8 cellular contexts compared by ENCODE assay signal in the genomic region with DNA sequence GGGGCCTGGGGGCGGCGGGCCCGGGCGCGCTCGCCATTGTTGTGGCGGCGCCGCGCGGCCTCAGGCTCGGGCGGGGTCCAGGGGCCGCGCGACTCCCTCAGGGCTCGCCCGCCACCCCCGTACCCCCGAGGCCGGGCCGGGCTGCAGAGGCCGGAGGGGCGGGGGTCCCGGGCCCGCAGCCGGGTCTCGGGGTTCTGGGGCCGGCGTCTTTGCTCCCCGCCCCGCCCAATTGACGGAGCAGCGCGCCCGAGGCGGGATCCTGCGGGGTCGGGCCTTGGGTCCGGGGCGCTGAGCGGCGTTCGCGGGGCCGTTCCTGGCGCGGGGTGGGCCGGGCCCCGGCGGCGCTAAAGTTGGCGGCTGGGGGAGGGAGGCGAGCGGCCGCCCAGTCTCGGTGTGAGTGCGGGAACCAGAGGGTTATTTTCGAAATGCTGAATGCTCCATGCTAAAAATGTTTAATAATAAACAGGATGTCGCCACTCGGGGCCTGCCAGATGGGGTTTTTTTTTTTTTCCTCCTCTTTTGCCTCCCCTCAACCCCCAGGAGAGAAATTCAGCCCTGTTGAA. TPM values are rescaled to one million over a fixed set of nuclear protein-coding genes. Genes with fewer than 3 reads are reported as not detected.
A peak's percentile ranks its signal among the peaks of the same experiment; 100 is the strongest.
DNase-seq lines count a peak whose midpoint lies in the region; ATAC-seq, FAIRE-seq and TF ChIP-seq lines count a peak whose summit lies in the region.

No MANE protein-coding gene starts in this region.

- no peak overlapping the region for H2AFZ ChIP-seq in K562 (ENCODE audit: low read depth, low read length)

- H3K36me3 ChIP-seq in K562 (ENCODE audit: control insufficient read depth, insufficient read depth, low read length), result peaks cover 27% of the 10 kb centered on the region
- H3K36me3 ChIP-seq in iPS-15b (ENCODE audit: control insufficient read depth, insufficient read depth, low read length), result peaks cover 6% of the 10 kb centered on the region

- 1% methylated on average over 34 of the region's 61 CpGs for WGBS in K562 (ENCODE audit: insufficient coverage, low coverage, missing lambda C conversion rate)

- H3K9me1 ChIP-seq in K562 (ENCODE audit: control insufficient read depth, insufficient read depth, low read length), result peaks cover 11% of the 10 kb centered on the region

- no peak for TF ChIP-seq POLR2A in K562 (conservative IDR thresholded peaks at IDR 0.05)

- H4K20me1 ChIP-seq in K562 (replicated peaks; ENCODE audit: control insufficient read depth, insufficient read depth, low read length), result peaks cover 40% of the 10 kb centered on the region

- CTCF ChIA-PET in K562 (lab: Yijun Ruan, JAX; ENCODE audit: low intra/inter-chr PET ratio), result interaction anchor here (0.7 kb wide), 1 partner anchor 560 kb away, joined by 3 read pairs; no protein-coding TSS in a partner anchor

- H3K79me2 ChIP-seq in K562 (ENCODE audit: control insufficient read depth, insufficient read depth, low read length), result peaks cover 51% of the 10 kb centered on the region

- H3K27me3 ChIP-seq in K562 (ENCODE audit: control insufficient read depth in 2 of 2, insufficient read depth in 2 of 2, low read length in 2 of 2), result no peaks in the 10 kb centered on the region
- H3K27me3 ChIP-seq in iPS-15b (ENCODE audit: control insufficient read depth, insufficient read depth, low read length), result no peaks in the 10 kb centered on the region

- in situ Hi-C loops in K562 (cut with MboI), result no loop called here

- ATAC-seq in HG02981 (IDR thresholded peaks at IDR 0.05; ENCODE audit: unreplicated experiment) (peak; percentile 27), K562 (peak; percentile 70)

- TF ChIP-seq EP300 in K562 (IDR thresholded peaks at IDR 0.05; ENCODE audit: low read length), result no peak

- POLR2A ChIA-PET in K562 (lab: Yijun Ruan, JAX), result interaction anchor here (0.7 to 5.5 kb wide), 4 partner anchors 10 to 27 kb away, joined by 3 to 78 read pairs (median 4); no protein-coding TSS in a partner anchor

- no peak for TF ChIP-seq CTCF in K562 (IDR thresholded peaks at IDR 0.05 in 2 of 3, conservative IDR thresholded peaks at IDR 0.05 in 1 of 3; ENCODE audit: insufficient read depth in 2 of 3, low read depth in 1 of 3, low read length in 3 of 3)

- H3K9ac ChIP-seq in K562 (ENCODE audit: insufficient read depth in 1 of 2, low read depth in 2 of 2, low read length in 2 of 2), result peak overlapping the region; percentile 78 to 90
- peak overlapping the region; percentile 97 for H3K9ac ChIP-seq in iPS-15b (ENCODE audit: low read depth, low read length)

- intact Hi-C loops in K562 (cut with micrococcal nuclease), result no loop called here

- H3K4me2 ChIP-seq in K562 (ENCODE audit: insufficient read depth, low read length), result peak overlapping the region; percentile 89

- BruUV-seq in K562 (replicated peaks; lab: Mats Ljungman, UMichigan), result no TSS peak

- no peak for FAIRE-seq in K562 (lab: Jason Lieb, UNC)

- DNase-seq in NCI-H2227 (lab: John Stamatoyannopoulos, UW; ENCODE audit: unreplicated experiment) (peak; percentile 43), NCI-H2227 treated with DMSO at 0.1 percent for 48 hours (lab: John Stamatoyannopoulos, UW) (no peak), T-helper 1 cell (peak; percentile 21 to 53 (median 40)), K562 (ENCODE audit: extremely low read depth in 1 of 4, low spot score in 3 of 4) (peak; percentile 64 to 85 (median 80)), NCI-H524 treated with DMSO at 0.1 percent for 48 hours (lab: John Stamatoyannopoulos, UW) (no peak)

- H3K27ac ChIP-seq in K562 (ENCODE audit: extremely low read depth, low read depth, low read length) (peak overlapping the region; percentile 89), skin epidermis (peak overlapping the region; percentile 85 to 100 (median 98))

- H3K9me3 ChIP-seq in K562 (replicated peaks; ENCODE audit: control insufficient read depth, insufficient read depth, low read depth, low read length) (no peaks in the 10 kb centered on the region), iPS-15b (ENCODE audit: control insufficient read depth, insufficient read depth, low read length) (no peaks in the 10 kb centered on the region)

- H3K4me1 ChIP-seq in K562 (replicated peaks in 1 of 2; ENCODE audit: control insufficient read depth in 2 of 2, insufficient read depth in 2 of 2, low read length in 2 of 2) (peaks cover 26 to 33% of the 10 kb centered on the region in 2 experiments), iPS-15b (ENCODE audit: control insufficient read depth, insufficient read depth, low read length) (peaks cover 30% of the 10 kb centered on the region)

- H3K4me3 ChIP-seq in K562, result peak overlapping the region; percentile 96
- H3K4me3 ChIP-seq in iPS-15b (ENCODE audit: low read depth, low read length), result peak overlapping the region; percentile 93
- peak overlapping the region; percentile 46 to 87 (median 76) for H3K4me3 ChIP-seq in skin epidermis

- TF ChIP-seq RAD21 in K562 (CRISPR knock-in tag; conservative IDR thresholded peaks at IDR 0.05 in 1 of 2, IDR thresholded peaks at IDR 0.05 in 1 of 2), result no peak

TF ChIP-seq in K562, 482 proteins besides CTCF, POLR2A, EP300 and RAD21 (continues in another document):
- TF ChIP-seq TEAD4 (IDR thresholded peaks at IDR 0.05; ENCODE audit: low read length) (no peak), TEAD4 (CRISPR knock-in tag; IDR thresholded peaks at IDR 0.05; ENCODE audit: borderline replicate concordance) (no peak), FOXK2 (conservative IDR thresholded peaks at IDR 0.05 in 1 of 2, IDR thresholded peaks at IDR 0.05 in 1 of 2; ENCODE audit: low read depth in 2 of 2) (peak in 1 of 2 experiments; percentile 48; a peak in 1 of 4 replicates), ARID2 (IDR thresholded peaks at IDR 0.05) (no peak), MAFK (IDR thresholded peaks at IDR 0.05; ENCODE audit: low read length) (no peak), CXXC5 (CRISPR knock-in tag; IDR thresholded peaks at IDR 0.05) (peak; percentile 51; the same call in 1 of the 2 replicates), CHD1 (IDR thresholded peaks at IDR 0.05; ENCODE audit: low read length) (peak; percentile 20), FOS (IDR thresholded peaks at IDR 0.05; ENCODE audit: extremely low read depth, insufficient read length) (no peak), CHD4 (IDR thresholded peaks at IDR 0.05; ENCODE audit: insufficient read depth, insufficient replicate concordance, low read depth, low read length, poor library complexity, severe bottlenecking) (no peak), CTBP1 (IDR thresholded peaks at IDR 0.05; ENCODE audit: borderline replicate concordance) (peak; percentile 15; the same call in 1 of the 2 replicates), GTF2A2 (tag; IDR thresholded peaks at IDR 0.05) (0 out of 2 replicates have a peak, but pooled peaks have one; percentile 20)
- TF ChIP-seq, protein P1, sequence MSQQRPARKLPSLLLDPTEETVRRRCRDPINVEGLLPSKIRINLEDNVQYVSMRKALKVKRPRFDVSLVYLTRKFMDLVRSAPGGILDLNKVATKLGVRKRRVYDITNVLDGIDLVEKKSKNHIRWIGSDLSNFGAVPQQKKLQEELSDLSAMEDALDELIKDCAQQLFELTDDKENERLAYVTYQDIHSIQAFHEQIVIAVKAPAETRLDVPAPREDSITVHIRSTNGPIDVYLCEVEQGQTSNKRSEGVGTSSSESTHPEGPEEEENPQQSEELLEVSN (IDR thresholded peaks at IDR 0.05; ENCODE audit: borderline replicate concordance in 1 of 2, extremely low read depth in 1 of 2, insufficient read depth in 1 of 2, insufficient read length in 1 of 2, low read depth in 1 of 2, low read length in 1 of 2, poor library complexity in 1 of 2, severe bottlenecking in 1 of 2), result peak in 1 of 2 experiments; percentile 21
- TF ChIP-seq, protein P2, sequence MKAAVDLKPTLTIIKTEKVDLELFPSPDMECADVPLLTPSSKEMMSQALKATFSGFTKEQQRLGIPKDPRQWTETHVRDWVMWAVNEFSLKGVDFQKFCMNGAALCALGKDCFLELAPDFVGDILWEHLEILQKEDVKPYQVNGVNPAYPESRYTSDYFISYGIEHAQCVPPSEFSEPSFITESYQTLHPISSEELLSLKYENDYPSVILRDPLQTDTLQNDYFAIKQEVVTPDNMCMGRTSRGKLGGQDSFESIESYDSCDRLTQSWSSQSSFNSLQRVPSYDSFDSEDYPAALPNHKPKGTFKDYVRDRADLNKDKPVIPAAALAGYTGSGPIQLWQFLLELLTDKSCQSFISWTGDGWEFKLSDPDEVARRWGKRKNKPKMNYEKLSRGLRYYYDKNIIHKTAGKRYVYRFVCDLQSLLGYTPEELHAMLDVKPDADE (conservative IDR thresholded peaks at IDR 0.05; ENCODE audit: control insufficient read depth, low read depth, low read length), result no peak

RNA-seq across cellular contexts. Expression of a gene that starts 0.7 kb away (rescaled TPM):
- 283 and 387 TPM in 2 replicates for total RNA-seq in K562 (2011; cell fraction: chromatin; rRNA removed; ENCODE audit: low replicate concordance)
- total RNA-seq in K562 (2011; cell fraction: nucleolus; rRNA removed), result 121 and 133 TPM in 2 replicates
- 150 and 188 TPM in 2 replicates for total RNA-seq in K562 (2011; cell fraction: nucleoplasm; rRNA removed)
- 30.9 and 31.7 TPM in 2 replicates for total RNA-seq in K562 (2014; rRNA removed)
- total RNA-seq in K562 (2014; rRNA removed; fragmentation: Illumina TruSeq; extraction: Trizol), result 31.7 and 32.1 TPM in 2 replicates
- 24.6 and 24.7 TPM in 2 replicates for total RNA-seq in K562 (2015; rRNA removed; fragmentation: Illumina TruSeq; extraction: Trizol)
- 125 and 126 TPM in 2 replicates for total RNA-seq in K562 (2021)
- 20.1 and 25.4 TPM in 2 replicates for polyA plus RNA-seq in K562 (2011; rRNA removed)
- polyA plus RNA-seq in K562 (2011; cell fraction: cytosol; rRNA removed), result 16.5 and 20.1 TPM in 2 replicates
- polyA plus RNA-seq in K562 (2011; cell fraction: nucleus; rRNA removed), result 66.4 and 83.2 TPM in 2 replicates
- polyA plus RNA-seq in K562 (2012), result 56.0 and 68.0 TPM in 2 replicates
- 51.4 and 64.0 TPM in 2 replicates for polyA plus RNA-seq in K562 (2014; fragmentation: Illumina TruSeq; extraction: Trizol)
- polyA plus RNA-seq in K562 (2014; fragmentation: Nextera tagmentation; extraction: Ambion mirVana), result under 1 TPM; 0.34 to 0.77 TPM
- polyA plus RNA-seq in K562 (2014; rRNA removed), result 33.7 and 37.5 TPM in 2 replicates
- 49.8 and 53.3 TPM in 2 replicates for polyA minus RNA-seq in K562 (2011; rRNA and poly(A)+ RNA removed)
- 36.5 and 47.7 TPM in 2 replicates for polyA minus RNA-seq in K562 (2011; cell fraction: cytosol; rRNA and poly(A)+ RNA removed)
- 26.8 and 39.9 TPM in 2 replicates for polyA minus RNA-seq in K562 (2011; cell fraction: nucleus; rRNA and poly(A)+ RNA removed)

Comparison
In these comparisons a context has a peak if more than half of its experiments do, and no peak if none do; other contexts are left out.
1. DNase-seq: peak in NCI-H2227 (single experiment), T-helper 1 cell (5 of 5) and K562 (4 of 4); none in NCI-H2227 treated with DMSO at 0.1 percent for 48 hours (single experiment) and NCI-H524 treated with DMSO at 0.1 percent for 48 hours (single experiment).
2. Peak in every context shown above with its lines, with median percentiles within 50 percentile points of each other: H3K4me3 ChIP-seq.